Comparison of ENCODE assay signal across 1 cellular context in the genomic region with DNA sequence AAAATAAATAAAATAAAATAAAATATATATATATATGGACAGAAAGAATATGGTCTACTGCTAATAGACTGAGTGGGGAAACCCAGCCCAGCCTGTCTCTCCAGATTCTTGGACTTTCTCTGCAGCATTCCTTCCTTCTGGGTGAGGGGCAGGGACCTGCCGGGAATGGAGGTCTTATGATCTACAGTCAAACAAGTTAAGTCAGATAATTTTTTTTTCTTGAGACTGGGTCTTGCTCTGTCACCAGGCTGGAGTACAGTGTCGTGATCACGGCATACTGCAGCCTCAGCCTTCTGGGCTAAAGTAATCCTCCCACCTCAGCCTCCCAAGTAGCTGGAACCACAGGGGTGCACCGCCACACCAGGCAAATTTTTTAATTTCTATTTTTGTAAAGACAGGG.
TF ChIP-seq lines count a peak whose summit lies in the region.

No MANE protein-coding gene starts in this region.

TF ChIP-seq in H1, 55 proteins besides CTCF, POLR2A, EP300 and RAD21:
- TF ChIP-seq SAP30 (IDR thresholded peaks at IDR 0.05; ENCODE audit: insufficient read depth, insufficient replicate concordance, low read length) (no peak), RNF2 (IDR thresholded peaks at IDR 0.05; ENCODE audit: borderline replicate concordance, low read depth, low read length, missing control alignments, poor library complexity, severe bottlenecking) (no peak), RBBP5 (IDR thresholded peaks at IDR 0.05; ENCODE audit: borderline replicate concordance, low read depth, low read length) (no peak), CREB1 (IDR thresholded peaks at IDR 0.05) (no peak), SP4 (IDR thresholded peaks at IDR 0.05; ENCODE audit: low read length) (no peak), CBX8 (IDR thresholded peaks at IDR 0.05; ENCODE audit: borderline replicate concordance, low read depth, low read length) (no peak), KDM4A (IDR thresholded peaks at IDR 0.05; ENCODE audit: low read depth, low read length, severe bottlenecking) (no peak), YY1 (IDR thresholded peaks at IDR 0.05; ENCODE audit: low read depth, low read length) (no peak), FOSL1 (IDR thresholded peaks at IDR 0.05; ENCODE audit: insufficient read depth, low read depth, low read length) (no peak), CBX5 (IDR thresholded peaks at IDR 0.05; ENCODE audit: low read depth, low read length) (no peak), ASH2L (IDR thresholded peaks at IDR 0.05; ENCODE audit: low read length) (no peak), BCL11A (IDR thresholded peaks at IDR 0.05; ENCODE audit: low read depth in 2 of 2, low read length in 2 of 2) (no peak), POLR2AphosphoS5 (IDR thresholded peaks at IDR 0.05; ENCODE audit: low read depth, low read length) (no peak)
- TF ChIP-seq, protein P1, sequence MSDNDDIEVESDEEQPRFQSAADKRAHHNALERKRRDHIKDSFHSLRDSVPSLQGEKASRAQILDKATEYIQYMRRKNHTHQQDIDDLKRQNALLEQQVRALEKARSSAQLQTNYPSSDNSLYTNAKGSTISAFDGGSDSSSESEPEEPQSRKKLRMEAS (IDR thresholded peaks at IDR 0.05) = no peak
- TF ChIP-seq, protein P2, sequence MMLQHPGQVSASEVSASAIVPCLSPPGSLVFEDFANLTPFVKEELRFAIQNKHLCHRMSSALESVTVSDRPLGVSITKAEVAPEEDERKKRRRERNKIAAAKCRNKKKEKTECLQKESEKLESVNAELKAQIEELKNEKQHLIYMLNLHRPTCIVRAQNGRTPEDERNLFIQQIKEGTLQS (IDR thresholded peaks at IDR 0.05; ENCODE audit: insufficient read depth, low read depth, low read length) = no peak
- TF ChIP-seq, protein P3, sequence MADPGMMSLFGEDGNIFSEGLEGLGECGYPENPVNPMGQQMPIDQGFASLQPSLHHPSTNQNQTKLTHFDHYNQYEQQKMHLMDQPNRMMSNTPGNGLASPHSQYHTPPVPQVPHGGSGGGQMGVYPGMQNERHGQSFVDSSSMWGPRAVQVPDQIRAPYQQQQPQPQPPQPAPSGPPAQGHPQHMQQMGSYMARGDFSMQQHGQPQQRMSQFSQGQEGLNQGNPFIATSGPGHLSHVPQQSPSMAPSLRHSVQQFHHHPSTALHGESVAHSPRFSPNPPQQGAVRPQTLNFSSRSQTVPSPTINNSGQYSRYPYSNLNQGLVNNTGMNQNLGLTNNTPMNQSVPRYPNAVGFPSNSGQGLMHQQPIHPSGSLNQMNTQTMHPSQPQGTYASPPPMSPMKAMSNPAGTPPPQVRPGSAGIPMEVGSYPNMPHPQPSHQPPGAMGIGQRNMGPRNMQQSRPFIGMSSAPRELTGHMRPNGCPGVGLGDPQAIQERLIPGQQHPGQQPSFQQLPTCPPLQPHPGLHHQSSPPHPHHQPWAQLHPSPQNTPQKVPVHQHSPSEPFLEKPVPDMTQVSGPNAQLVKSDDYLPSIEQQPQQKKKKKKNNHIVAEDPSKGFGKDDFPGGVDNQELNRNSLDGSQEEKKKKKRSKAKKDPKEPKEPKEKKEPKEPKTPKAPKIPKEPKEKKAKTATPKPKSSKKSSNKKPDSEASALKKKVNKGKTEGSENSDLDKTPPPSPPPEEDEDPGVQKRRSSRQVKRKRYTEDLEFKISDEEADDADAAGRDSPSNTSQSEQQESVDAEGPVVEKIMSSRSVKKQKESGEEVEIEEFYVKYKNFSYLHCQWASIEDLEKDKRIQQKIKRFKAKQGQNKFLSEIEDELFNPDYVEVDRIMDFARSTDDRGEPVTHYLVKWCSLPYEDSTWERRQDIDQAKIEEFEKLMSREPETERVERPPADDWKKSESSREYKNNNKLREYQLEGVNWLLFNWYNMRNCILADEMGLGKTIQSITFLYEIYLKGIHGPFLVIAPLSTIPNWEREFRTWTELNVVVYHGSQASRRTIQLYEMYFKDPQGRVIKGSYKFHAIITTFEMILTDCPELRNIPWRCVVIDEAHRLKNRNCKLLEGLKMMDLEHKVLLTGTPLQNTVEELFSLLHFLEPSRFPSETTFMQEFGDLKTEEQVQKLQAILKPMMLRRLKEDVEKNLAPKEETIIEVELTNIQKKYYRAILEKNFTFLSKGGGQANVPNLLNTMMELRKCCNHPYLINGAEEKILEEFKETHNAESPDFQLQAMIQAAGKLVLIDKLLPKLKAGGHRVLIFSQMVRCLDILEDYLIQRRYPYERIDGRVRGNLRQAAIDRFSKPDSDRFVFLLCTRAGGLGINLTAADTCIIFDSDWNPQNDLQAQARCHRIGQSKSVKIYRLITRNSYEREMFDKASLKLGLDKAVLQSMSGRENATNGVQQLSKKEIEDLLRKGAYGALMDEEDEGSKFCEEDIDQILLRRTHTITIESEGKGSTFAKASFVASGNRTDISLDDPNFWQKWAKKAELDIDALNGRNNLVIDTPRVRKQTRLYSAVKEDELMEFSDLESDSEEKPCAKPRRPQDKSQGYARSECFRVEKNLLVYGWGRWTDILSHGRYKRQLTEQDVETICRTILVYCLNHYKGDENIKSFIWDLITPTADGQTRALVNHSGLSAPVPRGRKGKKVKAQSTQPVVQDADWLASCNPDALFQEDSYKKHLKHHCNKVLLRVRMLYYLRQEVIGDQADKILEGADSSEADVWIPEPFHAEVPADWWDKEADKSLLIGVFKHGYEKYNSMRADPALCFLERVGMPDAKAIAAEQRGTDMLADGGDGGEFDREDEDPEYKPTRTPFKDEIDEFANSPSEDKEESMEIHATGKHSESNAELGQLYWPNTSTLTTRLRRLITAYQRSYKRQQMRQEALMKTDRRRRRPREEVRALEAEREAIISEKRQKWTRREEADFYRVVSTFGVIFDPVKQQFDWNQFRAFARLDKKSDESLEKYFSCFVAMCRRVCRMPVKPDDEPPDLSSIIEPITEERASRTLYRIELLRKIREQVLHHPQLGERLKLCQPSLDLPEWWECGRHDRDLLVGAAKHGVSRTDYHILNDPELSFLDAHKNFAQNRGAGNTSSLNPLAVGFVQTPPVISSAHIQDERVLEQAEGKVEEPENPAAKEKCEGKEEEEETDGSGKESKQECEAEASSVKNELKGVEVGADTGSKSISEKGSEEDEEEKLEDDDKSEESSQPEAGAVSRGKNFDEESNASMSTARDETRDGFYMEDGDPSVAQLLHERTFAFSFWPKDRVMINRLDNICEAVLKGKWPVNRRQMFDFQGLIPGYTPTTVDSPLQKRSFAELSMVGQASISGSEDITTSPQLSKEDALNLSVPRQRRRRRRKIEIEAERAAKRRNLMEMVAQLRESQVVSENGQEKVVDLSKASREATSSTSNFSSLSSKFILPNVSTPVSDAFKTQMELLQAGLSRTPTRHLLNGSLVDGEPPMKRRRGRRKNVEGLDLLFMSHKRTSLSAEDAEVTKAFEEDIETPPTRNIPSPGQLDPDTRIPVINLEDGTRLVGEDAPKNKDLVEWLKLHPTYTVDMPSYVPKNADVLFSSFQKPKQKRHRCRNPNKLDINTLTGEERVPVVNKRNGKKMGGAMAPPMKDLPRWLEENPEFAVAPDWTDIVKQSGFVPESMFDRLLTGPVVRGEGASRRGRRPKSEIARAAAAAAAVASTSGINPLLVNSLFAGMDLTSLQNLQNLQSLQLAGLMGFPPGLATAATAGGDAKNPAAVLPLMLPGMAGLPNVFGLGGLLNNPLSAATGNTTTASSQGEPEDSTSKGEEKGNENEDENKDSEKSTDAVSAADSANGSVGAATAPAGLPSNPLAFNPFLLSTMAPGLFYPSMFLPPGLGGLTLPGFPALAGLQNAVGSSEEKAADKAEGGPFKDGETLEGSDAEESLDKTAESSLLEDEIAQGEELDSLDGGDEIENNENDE (IDR thresholded peaks at IDR 0.05; ENCODE audit: insufficient replicate concordance, low read length) = no peak
